8 cellular contexts compared by ENCODE assay signal in genomic region chr2:43950383-43951008, GRCh38.
DNase-seq lines count a peak whose midpoint lies in the region; ATAC-seq and TF ChIP-seq lines count a peak whose summit lies in the region.

No MANE protein-coding gene starts in this region.

- no peaks in the 10 kb centered on the region for H3K4me1 ChIP-seq in KMS-11 (ENCODE audit: low read depth, poor library complexity, severe bottlenecking)
- H3K4me1 ChIP-seq in adipocyte (ENCODE audit: control insufficient read depth, insufficient read depth, low read length) = no peaks in the 10 kb centered on the region

- peaks cover 28% of the 10 kb centered on the region for H3K36me3 ChIP-seq in KMS-11 (ENCODE audit: insufficient read depth)
- peaks cover 97% of the 10 kb centered on the region for H3K36me3 ChIP-seq in adipocyte (ENCODE audit: control insufficient read depth, insufficient read depth, low read length, severe bottlenecking)

- H3K4me3 ChIP-seq in KMS-11 (IDR thresholded peaks at IDR 0.05; ENCODE audit: insufficient read depth, low read depth, low read length) (no peak overlapping the region), adipocyte (ENCODE audit: low read length) (no peak overlapping the region)

- H3K27ac ChIP-seq in KMS-11 = no peak overlapping the region

- peak; percentile 61 for TF ChIP-seq CTCF in KMS-11 (conservative IDR thresholded peaks at IDR 0.05; ENCODE audit: low read depth, low read length)

- H3K9me3 ChIP-seq in adipocyte (ENCODE audit: control insufficient read depth, low read length) = no peaks in the 10 kb centered on the region

- no peak overlapping the region for H3K4me2 ChIP-seq in KMS-11

- no peaks in the 10 kb centered on the region for H3K27me3 ChIP-seq in KMS-11 (ENCODE audit: insufficient read depth, low read depth)
- no peaks in the 10 kb centered on the region for H3K27me3 ChIP-seq in adipocyte (replicated peaks; ENCODE audit: control insufficient read depth, insufficient read depth, low read length)

- no peaks in the 10 kb centered on the region for H3K79me2 ChIP-seq in KMS-11 (ENCODE audit: insufficient read depth, low read depth)

- DNase-seq in NCI-H524 (lab: John Stamatoyannopoulos, UW) = peak; percentile 42 to 57
- DNase-seq in NCI-H524 treated with DMSO at 0.1 percent for 48 hours (lab: John Stamatoyannopoulos, UW) = no peak
- peak; percentile 66 for DNase-seq in adipocyte (ENCODE audit: low read depth)
- DNase-seq in kidney glomerular epithelial cell (lab: John Stamatoyannopoulos, UW) = peak; percentile 20
- DNase-seq in activated CD4-positive, alpha-beta T cell treated with anti-CD3 and anti-CD28 coated beads, Interleukin-2, amount 50 U/mL, for 4 hours = no peak

- H4K20me1 ChIP-seq in KMS-11 (ENCODE audit: insufficient read depth) = peaks cover 6% of the 10 kb centered on the region; the same call in 1 of the 2 replicates

- H3K9ac ChIP-seq in KMS-11 (no peak overlapping the region), adipocyte (ENCODE audit: low read length) (no peak overlapping the region)

- no peak for ATAC-seq in GM18861 (IDR thresholded peaks at IDR 0.05; ENCODE audit: unreplicated experiment)
- no peak for ATAC-seq in HG03378 (IDR thresholded peaks at IDR 0.05; ENCODE audit: unreplicated experiment)

- no peak overlapping the region for H2AFZ ChIP-seq in KMS-11 (ENCODE audit: low read depth)

Comparison
In these comparisons a context has a peak if more than half of its experiments do, and no peak if none do; other contexts are left out.
1. DNase-seq: peak in NCI-H524 (2 of 2), adipocyte (single experiment) and kidney glomerular epithelial cell (single experiment); none in NCI-H524 treated with DMSO at 0.1 percent for 48 hours (single experiment) and activated CD4-positive, alpha-beta T cell treated with anti-CD3 and anti-CD28 coated beads, Interleukin-2, amount 50 U/mL, for 4 hours (0 of 2).